14 cellular contexts compared by ENCODE assay signal in the genomic region with DNA sequence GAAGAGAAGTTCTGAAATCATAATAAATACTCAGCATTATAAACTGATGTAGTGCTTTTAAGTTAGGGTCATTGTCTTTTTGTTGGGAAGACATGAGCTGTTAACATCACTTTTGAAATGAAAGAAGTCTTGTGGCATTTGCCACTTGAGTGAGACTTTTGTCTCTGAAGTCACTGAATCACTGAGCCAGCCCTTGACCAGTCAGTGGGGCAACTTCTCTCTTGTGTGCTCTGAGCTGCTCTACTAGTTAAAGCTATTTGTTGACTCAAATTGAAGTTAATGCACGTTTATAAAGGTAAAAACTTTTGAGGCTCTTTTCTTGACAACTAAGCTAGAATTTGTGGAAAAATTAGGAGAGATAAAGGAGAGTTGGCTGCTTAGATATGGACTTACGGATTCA.
"Had no signal": no experiment of that assay in that cellular context is flagged by ENCODE, and none has a peak within 500 bp of the region (broad histone marks: within the 10 kb centered on the region; RNA-seq: fewer than 3 reads in every experiment).

No MANE protein-coding gene starts in this region.

- H3K27me3 Mint-ChIP-seq: naive thymus-derived CD4-positive, alpha-beta T cell had no signal

- DNase-seq: activated CD4-positive, alpha-beta T cell treated with anti-CD3 and anti-CD28 coated beads, Interleukin-2, amount 50 U/mL, for 48 hours; activated naive CD4-positive, alpha-beta T cell treated with anti-CD3 and anti-CD28 coated beads, Interleukin-2, amount 50 U/mL, for 16 hours; amygdala; cerebellar nuclear complex; esophagus squamous epithelium; foreskin fibroblast; head of caudate nucleus; naive thymus-derived CD4-positive, alpha-beta T cell; SHP77 treated with DMSO at 0.1 percent for 48 hours had no signal

- H3K36me3 ChIP-seq: neutrophil had no signal

- H3K27me3 ChIP-seq: esophagus squamous epithelium, neutrophil, tibial nerve had no signal

- H3K4me3 Mint-ChIP-seq: naive thymus-derived CD4-positive, alpha-beta T cell had no signal

- H3K27ac Mint-ChIP-seq: activated T-helper 2 cell treated with anti-CD3 and anti-CD28 coated beads, Interferon-gamma antibody, Interleukin-2, Interleukin-4, amounts not matched to agents 10 μg/mL and 5 μg/mL and 100 μg/mL, durations not matched to agents 14 hours and 24 hours and 36 hours had no signal

- H3K9me3 Mint-ChIP-seq: activated T-helper 2 cell treated with anti-CD3 and anti-CD28 coated beads, Interferon-gamma antibody, Interleukin-2, Interleukin-4, amounts not matched to agents 10 μg/mL and 5 μg/mL and 100 μg/mL, durations not matched to agents 14 hours and 24 hours and 36 hours; naive thymus-derived CD4-positive, alpha-beta T cell had no signal

- H3K4me3 ChIP-seq: esophagus squamous epithelium, skin epidermis, tibial nerve had no signal

- H3K9me3 ChIP-seq: esophagus squamous epithelium, neutrophil, tibial nerve had no signal

- H3K27ac ChIP-seq: esophagus squamous epithelium, neutrophil, skin epidermis, tibial nerve had no signal

- ATAC-seq: activated CD4-positive, CD25-positive, alpha-beta regulatory T cell treated with anti-CD3 and anti-CD28 coated beads, Interleukin-2, amount 50 U/mL, for 24 hours; naive thymus-derived CD4-positive, alpha-beta T cell had no signal
